ENCODE assay signal across 8 cellular contexts in the genomic region with DNA sequence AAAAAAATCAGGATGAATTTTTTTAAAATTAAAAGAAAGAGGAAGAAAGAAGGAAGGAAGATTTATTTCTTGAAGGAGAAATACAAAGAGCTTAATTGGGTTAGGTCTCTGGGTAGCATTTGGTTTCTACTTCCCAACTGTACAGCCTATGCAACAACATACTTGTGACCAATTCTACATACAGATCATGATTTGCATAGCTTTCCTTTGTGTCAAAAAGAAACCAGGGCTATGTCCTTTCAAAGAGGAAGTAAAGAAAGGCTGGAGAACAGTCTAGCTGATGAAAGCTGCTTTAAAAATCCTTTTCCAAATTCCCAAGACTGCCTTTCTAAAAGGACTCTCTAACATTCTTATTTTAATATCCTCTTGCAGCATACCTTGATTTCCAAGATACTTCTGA. TPM values are rescaled to one million over a fixed set of nuclear protein-coding genes. Genes with fewer than 3 reads are reported as not detected.
DNase-seq lines count a peak whose midpoint lies in the region; ATAC-seq and TF ChIP-seq lines count a peak whose summit lies in the region.

No MANE protein-coding gene starts in this region.

- DNase-seq in Ammon's horn (ENCODE audit: low spot score) (peak; percentile 27), astrocyte of the hippocampus (ENCODE audit: low read depth, low spot score) (peak; percentile 62), SHP77 treated with DMSO at 0.1 percent for 48 hours (lab: John Stamatoyannopoulos, UW) (no peak), uterus (no peak)
- DNase-seq in activated T-cell treated with anti-CD3 and anti-CD28 coated beads, Interleukin-2, amount 50 U/mL, for 72 hours: no peak

- no peaks in the 10 kb centered on the region for H3K9me3 Mint-ChIP-seq in activated T-cell treated with anti-CD3 and anti-CD28 coated beads, Interleukin-2, amount 50 U/mL, for 72 hours

- no peak overlapping the region for H3K4me3 Mint-ChIP-seq in activated T-cell treated with anti-CD3 and anti-CD28 coated beads, Interleukin-2, amount 50 U/mL, for 72 hours

- intact Hi-C loops in uterus (cut with DNase I; ENCODE audit: low total_unique reads): no loop called here

- no peaks in the 10 kb centered on the region for H3K36me3 ChIP-seq in uterus

- no peaks in the 10 kb centered on the region for H3K27me3 Mint-ChIP-seq in activated T-cell treated with anti-CD3 and anti-CD28 coated beads, Interleukin-2, amount 50 U/mL, for 72 hours (ENCODE audit: low read depth)

- no peaks in the 10 kb centered on the region for H3K4me1 Mint-ChIP-seq in activated T-cell treated with anti-CD3 and anti-CD28 coated beads, Interleukin-2, amount 50 U/mL, for 72 hours (ENCODE audit: low read depth)

- H3K27ac ChIP-seq in uterus: no peak overlapping the region

- TF ChIP-seq POLR2A in uterus (IDR thresholded peaks at IDR 0.05): no peak

- H3K4me1 ChIP-seq in uterus: no peaks in the 10 kb centered on the region

- no peaks in the 10 kb centered on the region for H3K9me3 ChIP-seq in uterus

- TF ChIP-seq CTCF in uterus (IDR thresholded peaks at IDR 0.05): no peak

- H3K4me3 ChIP-seq in uterus: no peak overlapping the region

- ATAC-seq in GM19397 (IDR thresholded peaks at IDR 0.05; ENCODE audit: unreplicated experiment): peak; percentile 88
- ATAC-seq in HG03103 (IDR thresholded peaks at IDR 0.05; ENCODE audit: low read depth, unreplicated experiment): peak; percentile 98
- ATAC-seq in activated T-cell treated with anti-CD3 and anti-CD28 coated beads, Interleukin-2, amount 50 U/mL, for 72 hours (replicated peaks in 1 of 2): no peak
- ATAC-seq in esophagus mucosa: no peak

- peaks cover 0 to 2% of the 10 kb centered on the region in 2 donors for H3K36me3 Mint-ChIP-seq in activated T-cell treated with anti-CD3 and anti-CD28 coated beads, Interleukin-2, amount 50 U/mL, for 72 hours (ENCODE audit: insufficient read depth in 2 of 2)

- no peaks in the 10 kb centered on the region for H3K27me3 ChIP-seq in uterus

- no peak overlapping the region for H3K27ac Mint-ChIP-seq in activated T-cell treated with anti-CD3 and anti-CD28 coated beads, Interleukin-2, amount 50 U/mL, for 72 hours

RNA-seq across cellular contexts. Expression of a gene that starts 6.1 kb away (rescaled TPM):
- total RNA-seq in activated T-cell treated with anti-CD3 and anti-CD28 coated beads, Interleukin-2, amount 50 U/mL, for 72 hours: 1 to 10 TPM in 1 of 2 donors, under 1 TPM in 1; 0.74 to 1.8 TPM
- total RNA-seq in uterus (1 to 10 TPM in 2 of 4 donors, under 1 TPM in 1, not detected in 1; 0.98 to 7.4 (median 6.4) TPM), esophagus mucosa (not detected)

RNA-seq across cellular contexts. Expression of a gene that starts 54.2 kb away (rescaled TPM):
- total RNA-seq in activated T-cell treated with anti-CD3 and anti-CD28 coated beads, Interleukin-2, amount 50 U/mL, for 72 hours: 10 to 100 TPM; 25.9 to 26.9 TPM
- total RNA-seq in uterus: 10 to 100 TPM in 3 of 4 donors, 1 to 10 TPM in 1; 9.1 to 54.6 (median 31.7) TPM
- total RNA-seq in esophagus mucosa: 18.4 TPM

RNA-seq across cellular contexts. Expression of a gene that starts 54.4 kb away (rescaled TPM):
- total RNA-seq in activated T-cell treated with anti-CD3 and anti-CD28 coated beads, Interleukin-2, amount 50 U/mL, for 72 hours: 10 to 100 TPM; 15.9 to 24.1 TPM
- total RNA-seq in uterus (10 to 100 TPM; 11.0 to 38.5 (median 16.6) TPM), esophagus mucosa (8.8 TPM)

Comparison
In these comparisons a context has a peak if more than half of its experiments do, and no peak if none do; other contexts are left out.
1. DNase-seq: peak in Ammon's horn (single experiment) and astrocyte of the hippocampus (single experiment); none in activated T-cell treated with anti-CD3 and anti-CD28 coated beads, Interleukin-2, amount 50 U/mL, for 72 hours (0 of 2), SHP77 treated with DMSO at 0.1 percent for 48 hours (single experiment) and uterus (0 of 2).
2. ATAC-seq: peak in GM19397 (single experiment) and HG03103 (single experiment); none in activated T-cell treated with anti-CD3 and anti-CD28 coated beads, Interleukin-2, amount 50 U/mL, for 72 hours (0 of 2) and esophagus mucosa (single experiment).